ENCODE assay signal across 8 cellular contexts in the genomic region with DNA sequence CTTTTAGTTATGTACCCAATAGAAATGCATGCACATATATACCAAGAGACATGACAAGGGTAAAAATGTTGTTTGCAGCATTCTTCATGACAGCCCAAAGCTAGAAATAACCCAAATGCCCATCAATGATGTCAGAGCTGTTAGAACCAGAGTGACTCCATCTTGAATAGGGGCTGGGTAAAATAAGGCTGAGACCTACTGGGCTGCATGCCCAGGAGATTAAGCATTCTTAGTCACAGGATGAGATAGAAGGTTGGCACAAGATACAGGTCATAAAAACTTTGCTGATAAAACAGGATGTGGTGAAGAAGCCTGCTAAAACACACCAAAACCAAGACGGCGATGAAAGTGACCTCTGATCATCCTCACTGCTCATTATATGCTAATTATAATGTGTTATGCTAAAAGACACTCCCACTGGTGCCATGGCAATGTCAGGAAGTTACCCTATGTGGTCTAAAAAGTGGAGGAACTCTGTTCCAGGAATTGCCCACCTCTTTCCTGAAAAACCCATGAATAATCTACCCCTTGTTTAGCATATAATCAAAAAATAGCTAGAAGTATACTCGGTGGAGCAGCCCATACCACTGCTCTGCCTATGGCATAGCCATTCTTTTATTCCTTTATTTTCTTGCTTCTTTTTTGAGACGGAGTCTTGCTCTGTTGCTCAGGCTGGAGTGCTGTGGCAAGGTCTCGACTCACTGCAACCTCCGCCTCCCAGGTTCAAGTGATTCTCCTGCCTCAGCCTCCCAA.
DNase-seq lines count a peak whose midpoint lies in the region; ATAC-seq and TF ChIP-seq lines count a peak whose summit lies in the region.

No MANE protein-coding gene starts in this region.

- DNase-seq in activated gamma-delta T cell treated with Interleukin-2 at 50 U/mL for 16 hours (peak; percentile 33), activated gamma-delta T cell (lab: John Stamatoyannopoulos, UW) (no peak), fibroblast of peridontal ligament (ENCODE audit: extremely low read depth) (peak; percentile 53), GM20000 (ENCODE audit: low spot score) (no peak), NCI-H524 treated with DMSO at 0.1 percent for 48 hours (lab: John Stamatoyannopoulos, UW) (no peak)
- DNase-seq in stimulated activated naive CD8-positive, alpha-beta T cell treated with anti-CD3 and anti-CD28 coated beads, Interleukin-15, Interleukin-2, amounts not matched to agents 100 U/mL and 50 U/mL, for 24 hours: peak; percentile 49

- H3K27ac ChIP-seq in VCaP: peak overlapping the region; percentile 11; the same call in 1 of the 2 replicates

- no peak for TF ChIP-seq CTCF in VCaP (conservative IDR thresholded peaks at IDR 0.05)
- TF ChIP-seq CTCF in GM20000 (IDR thresholded peaks at IDR 0.05; ENCODE audit: extremely low read depth, missing control alignments): no peak

- peak; percentile 93 for ATAC-seq in stimulated activated naive CD8-positive, alpha-beta T cell treated with anti-CD3 and anti-CD28 coated beads, Interleukin-15, Interleukin-2, amounts not matched to agents 100 U/mL and 50 U/mL, for 24 hours
- ATAC-seq in GM18907 (IDR thresholded peaks at IDR 0.05; ENCODE audit: unreplicated experiment): no peak

Comparison
In these comparisons a context has a peak if more than half of its experiments do, and no peak if none do; other contexts are left out.
1. DNase-seq: peak in activated gamma-delta T cell treated with Interleukin-2 at 50 U/mL for 16 hours (single experiment), fibroblast of peridontal ligament (single experiment) and stimulated activated naive CD8-positive, alpha-beta T cell treated with anti-CD3 and anti-CD28 coated beads, Interleukin-15, Interleukin-2, amounts not matched to agents 100 U/mL and 50 U/mL, for 24 hours (single experiment); none in activated gamma-delta T cell (single experiment), GM20000 (single experiment) and NCI-H524 treated with DMSO at 0.1 percent for 48 hours (single experiment).